1 cellular context compared by ENCODE assay signal in the genomic region with DNA sequence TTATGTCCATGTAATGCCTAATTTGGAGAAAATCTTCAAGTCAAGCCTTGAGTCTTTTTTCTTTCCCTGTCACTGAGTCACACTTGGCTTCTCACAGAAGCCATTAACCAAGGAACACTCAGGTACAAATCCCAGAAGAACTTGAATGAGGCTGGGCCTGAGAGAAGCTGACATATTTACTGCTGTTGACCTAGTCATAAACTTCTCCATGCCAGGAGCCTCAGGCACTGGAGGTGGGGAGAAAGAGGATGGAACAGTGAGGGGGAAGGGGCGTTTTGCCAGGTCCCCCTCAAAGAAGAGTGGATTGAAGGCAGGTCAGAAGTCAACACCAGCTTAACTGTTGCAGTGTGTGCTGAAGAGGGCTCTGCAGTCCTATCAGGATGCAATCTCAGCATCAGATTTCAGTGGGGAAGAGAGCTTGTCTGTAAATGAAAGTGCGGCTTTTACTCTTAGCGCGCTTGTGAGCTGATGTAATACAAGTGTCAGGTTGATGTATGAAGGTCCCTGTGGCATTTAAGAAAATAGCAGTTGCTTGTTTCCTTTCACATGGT.
TF ChIP-seq lines count a peak whose summit lies in the region.

No MANE protein-coding gene starts in this region.

TF ChIP-seq in HEK293, 187 proteins besides CTCF, POLR2A, EP300 and RAD21 (continued from another document and continues in another):
- TF ChIP-seq HIC1 (tag by site-specific recombination; IDR thresholded peaks at IDR 0.05) (peak; percentile 77), ZNF324 (tag by site-specific recombination; IDR thresholded peaks at IDR 0.05) (peak; percentile 83; the same call in 1 of the 2 replicates), ZNF600 (tag by site-specific recombination; IDR thresholded peaks at IDR 0.05) (peak; percentile 54), ZNF785 (tag by site-specific recombination; IDR thresholded peaks at IDR 0.05) (no peak), ZNF843 (tag by site-specific recombination; IDR thresholded peaks at IDR 0.05) (peak; percentile 92), ZNF658 (tag by site-specific recombination; IDR thresholded peaks at IDR 0.05) (no peak), ZNF501 (tag by site-specific recombination; IDR thresholded peaks at IDR 0.05) (peak; percentile 80), FEZF1 (tag by site-specific recombination; IDR thresholded peaks at IDR 0.05) (peak; percentile 89), TRIM28 (IDR thresholded peaks at IDR 0.05; ENCODE audit: borderline replicate concordance, low read length) (peak; percentile 98), WT1 (tag by site-specific recombination; IDR thresholded peaks at IDR 0.05) (peak; percentile 92), ZNF362 (tag by site-specific recombination; IDR thresholded peaks at IDR 0.05) (peak; percentile 63; the same call in 1 of the 2 replicates), ZNF366 (tag by site-specific recombination; conservative IDR thresholded peaks at IDR 0.05) (peak; percentile 87), ZNF18 (tag by site-specific recombination; IDR thresholded peaks at IDR 0.05) (peak; percentile 84), GFI1B (tag by site-specific recombination; IDR thresholded peaks at IDR 0.05) (peak; percentile 96), ZNF555 (tag by site-specific recombination; conservative IDR thresholded peaks at IDR 0.05) (no peak), PRDM2 (tag by site-specific recombination; IDR thresholded peaks at IDR 0.05; ENCODE audit: borderline replicate concordance) (no peak), ZSCAN23 (tag by site-specific recombination; IDR thresholded peaks at IDR 0.05) (0 out of 2 replicates have a peak, but pooled peaks have one; percentile 69), KLF17 (tag by site-specific recombination; IDR thresholded peaks at IDR 0.05) (peak; percentile 46; the same call in 1 of the 2 replicates), ZNF629 (tag by site-specific recombination; IDR thresholded peaks at IDR 0.05) (peak; percentile 90), ZNF23 (tag by site-specific recombination; IDR thresholded peaks at IDR 0.05; ENCODE audit: borderline replicate concordance) (no peak), ZNF391 (tag by site-specific recombination; IDR thresholded peaks at IDR 0.05; ENCODE audit: borderline replicate concordance, low read depth) (peak; percentile 58; the same call in 1 of the 2 replicates), ZFP69B (tag by site-specific recombination; IDR thresholded peaks at IDR 0.05) (no peak), ZNF2 (tag by site-specific recombination; IDR thresholded peaks at IDR 0.05) (peak; percentile 86), PRDM4 (tag by site-specific recombination; IDR thresholded peaks at IDR 0.05) (peak; percentile 84), ZBTB6 (tag by site-specific recombination; IDR thresholded peaks at IDR 0.05) (peak; percentile 50; the same call in 1 of the 2 replicates)
- TF ChIP-seq, protein P1, sequence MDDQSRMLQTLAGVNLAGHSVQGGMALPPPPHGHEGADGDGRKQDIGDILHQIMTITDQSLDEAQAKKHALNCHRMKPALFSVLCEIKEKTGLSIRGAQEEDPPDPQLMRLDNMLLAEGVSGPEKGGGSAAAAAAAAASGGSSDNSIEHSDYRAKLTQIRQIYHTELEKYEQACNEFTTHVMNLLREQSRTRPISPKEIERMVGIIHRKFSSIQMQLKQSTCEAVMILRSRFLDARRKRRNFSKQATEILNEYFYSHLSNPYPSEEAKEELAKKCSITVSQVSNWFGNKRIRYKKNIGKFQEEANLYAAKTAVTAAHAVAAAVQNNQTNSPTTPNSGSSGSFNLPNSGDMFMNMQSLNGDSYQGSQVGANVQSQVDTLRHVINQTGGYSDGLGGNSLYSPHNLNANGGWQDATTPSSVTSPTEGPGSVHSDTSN (CRISPR knock-in tag; IDR thresholded peaks at IDR 0.05): peak; percentile 44; the same call in 1 of the 2 replicates
- TF ChIP-seq, protein P2, sequence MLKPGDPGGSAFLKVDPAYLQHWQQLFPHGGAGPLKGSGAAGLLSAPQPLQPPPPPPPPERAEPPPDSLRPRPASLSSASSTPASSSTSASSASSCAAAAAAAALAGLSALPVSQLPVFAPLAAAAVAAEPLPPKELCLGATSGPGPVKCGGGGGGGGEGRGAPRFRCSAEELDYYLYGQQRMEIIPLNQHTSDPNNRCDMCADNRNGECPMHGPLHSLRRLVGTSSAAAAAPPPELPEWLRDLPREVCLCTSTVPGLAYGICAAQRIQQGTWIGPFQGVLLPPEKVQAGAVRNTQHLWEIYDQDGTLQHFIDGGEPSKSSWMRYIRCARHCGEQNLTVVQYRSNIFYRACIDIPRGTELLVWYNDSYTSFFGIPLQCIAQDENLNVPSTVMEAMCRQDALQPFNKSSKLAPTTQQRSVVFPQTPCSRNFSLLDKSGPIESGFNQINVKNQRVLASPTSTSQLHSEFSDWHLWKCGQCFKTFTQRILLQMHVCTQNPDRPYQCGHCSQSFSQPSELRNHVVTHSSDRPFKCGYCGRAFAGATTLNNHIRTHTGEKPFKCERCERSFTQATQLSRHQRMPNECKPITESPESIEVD (tag by site-specific recombination; IDR thresholded peaks at IDR 0.05): peak; percentile 90
- TF ChIP-seq, protein P3, sequence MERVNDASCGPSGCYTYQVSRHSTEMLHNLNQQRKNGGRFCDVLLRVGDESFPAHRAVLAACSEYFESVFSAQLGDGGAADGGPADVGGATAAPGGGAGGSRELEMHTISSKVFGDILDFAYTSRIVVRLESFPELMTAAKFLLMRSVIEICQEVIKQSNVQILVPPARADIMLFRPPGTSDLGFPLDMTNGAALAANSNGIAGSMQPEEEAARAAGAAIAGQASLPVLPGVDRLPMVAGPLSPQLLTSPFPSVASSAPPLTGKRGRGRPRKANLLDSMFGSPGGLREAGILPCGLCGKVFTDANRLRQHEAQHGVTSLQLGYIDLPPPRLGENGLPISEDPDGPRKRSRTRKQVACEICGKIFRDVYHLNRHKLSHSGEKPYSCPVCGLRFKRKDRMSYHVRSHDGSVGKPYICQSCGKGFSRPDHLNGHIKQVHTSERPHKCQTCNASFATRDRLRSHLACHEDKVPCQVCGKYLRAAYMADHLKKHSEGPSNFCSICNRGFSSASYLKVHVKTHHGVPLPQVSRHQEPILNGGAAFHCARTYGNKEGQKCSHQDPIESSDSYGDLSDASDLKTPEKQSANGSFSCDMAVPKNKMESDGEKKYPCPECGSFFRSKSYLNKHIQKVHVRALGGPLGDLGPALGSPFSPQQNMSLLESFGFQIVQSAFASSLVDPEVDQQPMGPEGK (tag by site-specific recombination; IDR thresholded peaks at IDR 0.05): peak; percentile 96
